Comparison of ENCODE assay signal across 8 cellular contexts in genomic region chr19:802497-802887, GRCh38. TPM values are rescaled to one million over a fixed set of nuclear protein-coding genes. Genes with fewer than 3 reads are reported as not detected.
DNase-seq lines count a peak whose midpoint lies in the region; ATAC-seq, FAIRE-seq and TF ChIP-seq lines count a peak whose summit lies in the region.
"Had no signal": no experiment of that assay in that cellular context is flagged by ENCODE, and none has a peak within 500 bp of the region (broad histone marks: within the 10 kb centered on the region; RNA-seq: fewer than 3 reads in every experiment).

No MANE protein-coding gene starts in this region.

- in situ Hi-C loops in HepG2 (cut with HindIII; ENCODE audit: extremely low pct_ligation_motif_present, low pct_unique_long_range_greater_than_20kb): no loop called here

- TF ChIP-seq POLR2A in HepG2 (IDR thresholded peaks at IDR 0.05; ENCODE audit: insufficient read depth in 1 of 2, low read depth in 2 of 2, low read length in 2 of 2) (no peak; a peak in 1 of 4 replicates), right lobe of liver (IDR thresholded peaks at IDR 0.05) (no peak), vagina (IDR thresholded peaks at IDR 0.05) (no peak)

- H3K27me3 ChIP-seq in HepG2 (ENCODE audit: control insufficient read depth in 1 of 2, insufficient read depth in 2 of 2, low read length in 2 of 2): no peaks in the 10 kb centered on the region; a peak in 1 of 5 replicates
- H3K27me3 ChIP-seq in right lobe of liver: no peaks in the 10 kb centered on the region
- no peaks in the 10 kb centered on the region for H3K27me3 ChIP-seq in vagina

- no peak for TF ChIP-seq RAD21 in HepG2 (CRISPR knock-in tag; IDR thresholded peaks at IDR 0.05)

- H3K9ac ChIP-seq in HepG2 (ENCODE audit: insufficient read depth, low read depth, low read length): no peak overlapping the region

- no peak overlapping the region for H2AFZ ChIP-seq in HepG2 (ENCODE audit: low read length)

- no peaks in the 10 kb centered on the region for H3K9me3 ChIP-seq in HepG2 (ENCODE audit: low read length)
- no peaks in the 10 kb centered on the region for H3K9me3 ChIP-seq in right lobe of liver
- H3K9me3 ChIP-seq in vagina: no peaks in the 10 kb centered on the region

- no peak overlapping the region for H3K4me2 ChIP-seq in HepG2 (ENCODE audit: low read depth, low read length)

- H3K4me3 ChIP-seq in HepG2 (replicated peaks in 1 of 3; ENCODE audit: insufficient read depth in 1 of 3, low read depth in 2 of 3, low read length in 3 of 3) (no peak overlapping the region), right lobe of liver (no peak overlapping the region), fibroblast of pulmonary artery (replicated peaks; ENCODE audit: low read depth, low read length) (peak overlapping the region; percentile 92), vagina (peak overlapping the region in 1 of 2 donors; percentile 7)

- ATAC-seq in HepG2 (no peak), right lobe of liver (no peak)

- POLR2A ChIA-PET in HepG2 (lab: Yijun Ruan, JAX): no interaction called here

- peaks cover 35% of the 10 kb centered on the region for H3K4me1 ChIP-seq in HepG2 (ENCODE audit: insufficient read depth, low read length)
- H3K4me1 ChIP-seq in right lobe of liver: peaks cover 0 to 31% (median 19%) of the 10 kb centered on the region in 4 donors
- H3K4me1 ChIP-seq in vagina: peaks cover 57% of the 10 kb centered on the region

- 84% methylated on average over 5 of the region's 12 CpGs for WGBS in HepG2 (ENCODE audit: low lambda C conversion rate)
- WGBS in right lobe of liver (ENCODE audit: insufficient coverage, low coverage, low lambda C conversion rate, missing lambda C conversion rate): 35% methylated on average over 5 of the region's 12 CpGs

- CTCF ChIA-PET in HepG2 (lab: Yijun Ruan, JAX; ENCODE audit: low intra/inter-chr PET ratio, low total read pairs): no interaction called here

- no peak for FAIRE-seq in HepG2 (lab: Jason Lieb, UNC)

- TF ChIP-seq EP300 in HepG2 (IDR thresholded peaks at IDR 0.05; ENCODE audit: low read depth in 2 of 2, low read length in 2 of 2) (no peak), HepG2 (CRISPR knock-in tag; IDR thresholded peaks at IDR 0.05; ENCODE audit: borderline replicate concordance) (no peak)

- peaks cover 43 to 74% of the 10 kb centered on the region in 2 experiments; a peak in 4 of 5 replicates for H3K36me3 ChIP-seq in HepG2 (replicated peaks in 1 of 2; ENCODE audit: control insufficient read depth in 1 of 2, insufficient read depth in 2 of 2, low read length in 2 of 2)
- peaks cover 11 to 54% (median 40%) of the 10 kb centered on the region in 4 donors for H3K36me3 ChIP-seq in right lobe of liver
- peaks cover 0 to 44% of the 10 kb centered on the region in 2 donors for H3K36me3 ChIP-seq in vagina

- no TSS peak for BruUV-seq in HepG2 (replicated peaks; lab: Mats Ljungman, UMichigan)

- peaks cover 90% of the 10 kb centered on the region for H4K20me1 ChIP-seq in HepG2 (ENCODE audit: insufficient read depth, low read length)

- intact Hi-C loops in HepG2 (cut with micrococcal nuclease; ENCODE audit: unreplicated experiment): no loop called here
- intact Hi-C loops in right lobe of liver (cut with DNase I): no loop called here
- intact Hi-C loops in vagina (cut with DNase I): loop anchor here (5.0 kb wide), 1 partner anchor 45 kb away; no protein-coding TSS in a partner anchor
- intact Hi-C loops in posterior cingulate gyrus (cut with DNase I): no loop called here

- DNase-seq in HepG2 (ENCODE audit: low spot score): no peak
- no peak for DNase-seq in right lobe of liver
- no peak for DNase-seq in fibroblast of pulmonary artery (ENCODE audit: low read depth)
- no peak for DNase-seq in vagina (ENCODE audit: extremely low spot score in 2 of 2)
- DNase-seq in posterior cingulate gyrus: no peak
- DNase-seq in HCEC 1CT: no peak
- DNase-seq: kidney glomerular epithelial cell, NCI-H1092 treated with DMSO at 0.1 percent for 48 hours had no signal

- TF ChIP-seq CTCF in HepG2 (CRISPR knock-in tag; IDR thresholded peaks at IDR 0.05) (no peak), right lobe of liver (IDR thresholded peaks at IDR 0.05) (no peak), fibroblast of pulmonary artery (IDR thresholded peaks at IDR 0.05; ENCODE audit: low read length, missing control alignments) (no peak), vagina (IDR thresholded peaks at IDR 0.05) (no peak)

- H3K27ac ChIP-seq in HepG2 (ENCODE audit: extremely low read length, insufficient read depth, low read length) (peak overlapping the region; percentile 45), right lobe of liver (no peak overlapping the region), vagina (peak overlapping the region; percentile 97)

- peaks cover 90% of the 10 kb centered on the region for H3K79me2 ChIP-seq in HepG2 (ENCODE audit: insufficient read depth, low read length)

RNA-seq across cellular contexts. Expression of gene PTBP1, which starts 5.2 kb away (rescaled TPM):
- total RNA-seq in HepG2 (2016; rRNA removed; fragmentation: Illumina TruSeq; extraction: Trizol) (188 and 195 TPM in 2 replicates), right lobe of liver (100 to 1,000 TPM in 5 of 6 experiments, 10 to 100 TPM in 1; 91.1 to 150 (median 129) TPM), vagina (230 TPM)
- 49.8 and 51.1 TPM in 2 replicates for total RNA-seq in HepG2 (2016; cell fraction: cytosol; rRNA removed; fragmentation: Illumina TruSeq; extraction: Trizol; ENCODE audit: low read depth)
- total RNA-seq in HepG2 (2016; cell fraction: insoluble cytoplasmic fraction; rRNA removed; fragmentation: Illumina TruSeq; extraction: Trizol): 161 and 198 TPM in 2 replicates
- 106 and 109 TPM in 2 replicates for total RNA-seq in HepG2 (2016; cell fraction: membrane; rRNA removed; fragmentation: Illumina TruSeq; extraction: Trizol)
- total RNA-seq in HepG2 (2016; cell fraction: nucleus; rRNA removed; fragmentation: Illumina TruSeq; extraction: Trizol): 117 and 125 TPM in 2 replicates
- 288 and 314 TPM in 2 replicates for polyA plus RNA-seq in HepG2 (2011; rRNA removed)
- polyA plus RNA-seq in HepG2 (2011; cell fraction: cytosol; rRNA removed): 80.5 and 107 TPM in 2 replicates
- polyA plus RNA-seq in HepG2 (2011; cell fraction: nucleus; rRNA removed): 339 and 475 TPM in 2 replicates
- polyA plus RNA-seq in HepG2 (2012): 291 and 347 TPM in 2 replicates
- 51.1 and 55.1 TPM in 2 replicates for polyA plus RNA-seq in HepG2 (2016; cell fraction: cytosol; fragmentation: Illumina TruSeq; extraction: Trizol; ENCODE audit: low read depth)
- polyA plus RNA-seq in HepG2 (2016; cell fraction: insoluble cytoplasmic fraction; fragmentation: Illumina TruSeq; extraction: Trizol; ENCODE audit: low read depth): 208 and 235 TPM in 2 replicates
- 112 TPM in 2 replicates for polyA plus RNA-seq in HepG2 (2016; cell fraction: membrane; fragmentation: Illumina TruSeq; extraction: Trizol; ENCODE audit: low read depth)
- 264 and 280 TPM in 2 replicates for polyA plus RNA-seq in HepG2 (2016; cell fraction: nucleus; fragmentation: Illumina TruSeq; extraction: Trizol; ENCODE audit: insufficient read depth, low read depth)
- 302 and 434 TPM in 2 replicates for polyA minus RNA-seq in HepG2 (2011; rRNA and poly(A)+ RNA removed; ENCODE audit: low replicate concordance)
- 155 and 182 TPM in 2 replicates for polyA minus RNA-seq in HepG2 (2011; cell fraction: cytosol; rRNA and poly(A)+ RNA removed)
- 142 and 164 TPM in 2 replicates for polyA minus RNA-seq in HepG2 (2011; cell fraction: nucleus; rRNA and poly(A)+ RNA removed)

RNA-seq across cellular contexts. Expression of gene PLPPR3, which starts 19.3 kb away (rescaled TPM):
- total RNA-seq in HepG2 (2016; rRNA removed; fragmentation: Illumina TruSeq; extraction: Trizol): 0.07 TPM in 1 of 2 replicates, not detected in the other
- not detected in 2 replicates for total RNA-seq in HepG2 (2016; cell fraction: cytosol; rRNA removed; fragmentation: Illumina TruSeq; extraction: Trizol; ENCODE audit: low read depth)
- 0.09 TPM in 1 of 2 replicates, not detected in the other for total RNA-seq in HepG2 (2016; cell fraction: insoluble cytoplasmic fraction; rRNA removed; fragmentation: Illumina TruSeq; extraction: Trizol)
- total RNA-seq in HepG2 (2016; cell fraction: membrane; rRNA removed; fragmentation: Illumina TruSeq; extraction: Trizol): not detected in 2 replicates
- total RNA-seq in HepG2 (2016; cell fraction: nucleus; rRNA removed; fragmentation: Illumina TruSeq; extraction: Trizol): not detected in 2 replicates
- 0.16 and 0.17 TPM in 2 replicates for polyA plus RNA-seq in HepG2 (2011; rRNA removed)
- polyA plus RNA-seq in HepG2 (2011; cell fraction: cytosol; rRNA removed): 0.14 and 0.19 TPM in 2 replicates
- 0.19 and 0.34 TPM in 2 replicates for polyA plus RNA-seq in HepG2 (2011; cell fraction: nucleus; rRNA removed)
- 0.27 TPM in 1 of 2 replicates, not detected in the other for polyA plus RNA-seq in HepG2 (2012)
- not detected in 2 replicates for polyA plus RNA-seq in HepG2 (2016; cell fraction: cytosol; fragmentation: Illumina TruSeq; extraction: Trizol; ENCODE audit: low read depth)
- not detected in 2 replicates for polyA plus RNA-seq in HepG2 (2016; cell fraction: insoluble cytoplasmic fraction; fragmentation: Illumina TruSeq; extraction: Trizol; ENCODE audit: low read depth)
- not detected in 2 replicates for polyA plus RNA-seq in HepG2 (2016; cell fraction: membrane; fragmentation: Illumina TruSeq; extraction: Trizol; ENCODE audit: low read depth)
- polyA plus RNA-seq in HepG2 (2016; cell fraction: nucleus; fragmentation: Illumina TruSeq; extraction: Trizol; ENCODE audit: insufficient read depth, low read depth): not detected in 2 replicates
- 0.16 and 0.22 TPM in 2 replicates for polyA minus RNA-seq in HepG2 (2011; rRNA and poly(A)+ RNA removed; ENCODE audit: low replicate concordance)
- polyA minus RNA-seq in HepG2 (2011; cell fraction: cytosol; rRNA and poly(A)+ RNA removed): not detected in 2 replicates
- not detected in 2 replicates for polyA minus RNA-seq in HepG2 (2011; cell fraction: nucleus; rRNA and poly(A)+ RNA removed)
- not detected for total RNA-seq in right lobe of liver
- total RNA-seq in vagina: not detected

RNA-seq across cellular contexts. Expression of gene AZU1, which starts 25.1 kb away (rescaled TPM):
- total RNA-seq in HepG2 (2016; rRNA removed; fragmentation: Illumina TruSeq; extraction: Trizol): not detected in 2 replicates
- total RNA-seq in HepG2 (2016; cell fraction: cytosol; rRNA removed; fragmentation: Illumina TruSeq; extraction: Trizol; ENCODE audit: low read depth): not detected in 2 replicates
- not detected in 2 replicates for total RNA-seq in HepG2 (2016; cell fraction: insoluble cytoplasmic fraction; rRNA removed; fragmentation: Illumina TruSeq; extraction: Trizol)
- not detected in 2 replicates for total RNA-seq in HepG2 (2016; cell fraction: membrane; rRNA removed; fragmentation: Illumina TruSeq; extraction: Trizol)
- not detected in 2 replicates for total RNA-seq in HepG2 (2016; cell fraction: nucleus; rRNA removed; fragmentation: Illumina TruSeq; extraction: Trizol)
- polyA plus RNA-seq in HepG2 (2011; rRNA removed): 0.08 TPM in 1 of 2 replicates, not detected in the other
- polyA plus RNA-seq in HepG2 (2011; cell fraction: cytosol; rRNA removed): not detected in 2 replicates
- not detected in 2 replicates for polyA plus RNA-seq in HepG2 (2011; cell fraction: nucleus; rRNA removed)
- polyA plus RNA-seq in HepG2 (2012): not detected in 2 replicates
- polyA plus RNA-seq in HepG2 (2016; cell fraction: cytosol; fragmentation: Illumina TruSeq; extraction: Trizol; ENCODE audit: low read depth): not detected in 2 replicates
- polyA plus RNA-seq in HepG2 (2016; cell fraction: insoluble cytoplasmic fraction; fragmentation: Illumina TruSeq; extraction: Trizol; ENCODE audit: low read depth): not detected in 2 replicates
- polyA plus RNA-seq in HepG2 (2016; cell fraction: membrane; fragmentation: Illumina TruSeq; extraction: Trizol; ENCODE audit: low read depth): not detected in 2 replicates
- polyA plus RNA-seq in HepG2 (2016; cell fraction: nucleus; fragmentation: Illumina TruSeq; extraction: Trizol; ENCODE audit: insufficient read depth, low read depth): not detected in 2 replicates
- polyA minus RNA-seq in HepG2 (2011; rRNA and poly(A)+ RNA removed; ENCODE audit: low replicate concordance): not detected in 2 replicates
- not detected in 2 replicates for polyA minus RNA-seq in HepG2 (2011; cell fraction: cytosol; rRNA and poly(A)+ RNA removed)
- polyA minus RNA-seq in HepG2 (2011; cell fraction: nucleus; rRNA and poly(A)+ RNA removed): not detected in 2 replicates
- 1 to 10 TPM in 2 of 6 experiments, under 1 TPM in 1, not detected in 3; 0.15 to 3.6 (median 1.8) TPM for total RNA-seq in right lobe of liver
- total RNA-seq in vagina: not detected

RNA-seq across cellular contexts. Expression of gene PRTN3, which starts 38.3 kb away (rescaled TPM):
- not detected in 2 replicates for total RNA-seq in HepG2 (2016; rRNA removed; fragmentation: Illumina TruSeq; extraction: Trizol)
- not detected in 2 replicates for total RNA-seq in HepG2 (2016; cell fraction: cytosol; rRNA removed; fragmentation: Illumina TruSeq; extraction: Trizol; ENCODE audit: low read depth)
- total RNA-seq in HepG2 (2016; cell fraction: insoluble cytoplasmic fraction; rRNA removed; fragmentation: Illumina TruSeq; extraction: Trizol): not detected in 2 replicates
- total RNA-seq in HepG2 (2016; cell fraction: membrane; rRNA removed; fragmentation: Illumina TruSeq; extraction: Trizol): not detected in 2 replicates
- total RNA-seq in HepG2 (2016; cell fraction: nucleus; rRNA removed; fragmentation: Illumina TruSeq; extraction: Trizol): not detected in 2 replicates
- 0.10 TPM in 1 of 2 replicates, not detected in the other for polyA plus RNA-seq in HepG2 (2011; rRNA removed)
- 0.17 TPM in 1 of 2 replicates, not detected in the other for polyA plus RNA-seq in HepG2 (2011; cell fraction: cytosol; rRNA removed)
- 0.14 and 0.16 TPM in 2 replicates for polyA plus RNA-seq in HepG2 (2011; cell fraction: nucleus; rRNA removed)
- polyA plus RNA-seq in HepG2 (2012): not detected in 2 replicates
- polyA plus RNA-seq in HepG2 (2016; cell fraction: cytosol; fragmentation: Illumina TruSeq; extraction: Trizol; ENCODE audit: low read depth): not detected in 2 replicates
- not detected in 2 replicates for polyA plus RNA-seq in HepG2 (2016; cell fraction: insoluble cytoplasmic fraction; fragmentation: Illumina TruSeq; extraction: Trizol; ENCODE audit: low read depth)
- polyA plus RNA-seq in HepG2 (2016; cell fraction: membrane; fragmentation: Illumina TruSeq; extraction: Trizol; ENCODE audit: low read depth): not detected in 2 replicates
- polyA plus RNA-seq in HepG2 (2016; cell fraction: nucleus; fragmentation: Illumina TruSeq; extraction: Trizol; ENCODE audit: insufficient read depth, low read depth): not detected in 2 replicates
- polyA minus RNA-seq in HepG2 (2011; rRNA and poly(A)+ RNA removed; ENCODE audit: low replicate concordance): 0.14 TPM in 1 of 2 replicates, not detected in the other
- not detected in 2 replicates for polyA minus RNA-seq in HepG2 (2011; cell fraction: cytosol; rRNA and poly(A)+ RNA removed)
- not detected in 2 replicates for polyA minus RNA-seq in HepG2 (2011; cell fraction: nucleus; rRNA and poly(A)+ RNA removed)
- 1 to 10 TPM in 2 of 6 experiments, not detected in 4; 2.3 to 2.9 TPM for total RNA-seq in right lobe of liver
- total RNA-seq in vagina: not detected

RNA-seq across cellular contexts. Expression of gene ELANE, which starts 49.6 kb away (rescaled TPM):
- not detected in 2 replicates for total RNA-seq in HepG2 (2016; rRNA removed; fragmentation: Illumina TruSeq; extraction: Trizol)
- total RNA-seq in HepG2 (2016; cell fraction: cytosol; rRNA removed; fragmentation: Illumina TruSeq; extraction: Trizol; ENCODE audit: low read depth): not detected in 2 replicates
- not detected in 2 replicates for total RNA-seq in HepG2 (2016; cell fraction: insoluble cytoplasmic fraction; rRNA removed; fragmentation: Illumina TruSeq; extraction: Trizol)
- total RNA-seq in HepG2 (2016; cell fraction: membrane; rRNA removed; fragmentation: Illumina TruSeq; extraction: Trizol): not detected in 2 replicates
- not detected in 2 replicates for total RNA-seq in HepG2 (2016; cell fraction: nucleus; rRNA removed; fragmentation: Illumina TruSeq; extraction: Trizol)
- polyA plus RNA-seq in HepG2 (2011; rRNA removed): not detected in 2 replicates
- polyA plus RNA-seq in HepG2 (2011; cell fraction: cytosol; rRNA removed): not detected in 2 replicates
- polyA plus RNA-seq in HepG2 (2011; cell fraction: nucleus; rRNA removed): not detected in 2 replicates
- not detected in 2 replicates for polyA plus RNA-seq in HepG2 (2012)
- not detected in 2 replicates for polyA plus RNA-seq in HepG2 (2016; cell fraction: cytosol; fragmentation: Illumina TruSeq; extraction: Trizol; ENCODE audit: low read depth)
- polyA plus RNA-seq in HepG2 (2016; cell fraction: insoluble cytoplasmic fraction; fragmentation: Illumina TruSeq; extraction: Trizol; ENCODE audit: low read depth): not detected in 2 replicates
- polyA plus RNA-seq in HepG2 (2016; cell fraction: membrane; fragmentation: Illumina TruSeq; extraction: Trizol; ENCODE audit: low read depth): not detected in 2 replicates
- polyA plus RNA-seq in HepG2 (2016; cell fraction: nucleus; fragmentation: Illumina TruSeq; extraction: Trizol; ENCODE audit: insufficient read depth, low read depth): not detected in 2 replicates
- polyA minus RNA-seq in HepG2 (2011; rRNA and poly(A)+ RNA removed; ENCODE audit: low replicate concordance): not detected in 2 replicates
- not detected in 2 replicates for polyA minus RNA-seq in HepG2 (2011; cell fraction: cytosol; rRNA and poly(A)+ RNA removed)
- polyA minus RNA-seq in HepG2 (2011; cell fraction: nucleus; rRNA and poly(A)+ RNA removed): not detected in 2 replicates
- 1 to 10 TPM in 2 of 6 experiments, under 1 TPM in 1, not detected in 3; 0.59 to 4.2 (median 3.3) TPM for total RNA-seq in right lobe of liver
- not detected for total RNA-seq in vagina

Comparison
In these comparisons a context has a peak if more than half of its experiments do, and no peak if none do; other contexts are left out.
1. H3K27ac ChIP-seq: peak in HepG2 (single experiment) and vagina (single experiment); none in right lobe of liver (0 of 3).